10 cellular contexts compared by ENCODE assay signal in the genomic region with DNA sequence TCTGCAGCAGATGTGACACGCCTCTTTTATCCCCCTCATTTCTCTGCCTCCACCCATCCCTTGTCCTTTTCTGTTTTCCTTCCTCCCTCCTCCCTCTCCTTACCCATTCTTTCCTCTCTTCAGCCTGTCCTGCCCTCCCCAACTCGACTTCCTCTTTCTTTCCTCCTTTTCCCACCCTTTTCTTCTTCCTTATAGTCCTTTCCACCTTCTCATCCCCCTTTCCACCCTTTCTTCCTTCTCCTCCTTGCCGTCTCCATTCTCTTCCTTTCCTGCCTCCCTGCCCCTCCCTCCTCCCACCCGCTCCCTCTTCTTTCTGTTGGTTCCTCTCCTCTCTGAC. TPM values are rescaled to one million over a fixed set of nuclear protein-coding genes. Genes with fewer than 3 reads are reported as not detected.
DNase-seq lines count a peak whose midpoint lies in the region; ATAC-seq and TF ChIP-seq lines count a peak whose summit lies in the region.
"Had no signal": no experiment of that assay in that cellular context is flagged by ENCODE, and none has a peak within 500 bp of the region (broad histone marks: within the 10 kb centered on the region; RNA-seq: fewer than 3 reads in every experiment).

No MANE protein-coding gene starts in this region.

- H3K36me3 Mint-ChIP-seq in MCF 10A (ENCODE audit: insufficient read depth, unreplicated experiment) = no peaks in the 10 kb centered on the region
- peaks cover 15 to 39% (median 32%) of the 10 kb centered on the region in 5 donors for H3K36me3 Mint-ChIP-seq in naive thymus-derived CD4-positive, alpha-beta T cell

- intact Hi-C loops in A673 (cut with micrococcal nuclease; ENCODE audit: unreplicated experiment) = no loop called here
- intact Hi-C loops in MCF 10A (cut with micrococcal nuclease) = no loop called here
- intact Hi-C loops in naive thymus-derived CD4-positive, alpha-beta T cell (cut with micrococcal nuclease) = loop anchor here in 1 of 2 donors (2.0 to 10.0 kb wide), 4 partner anchors 56 to 1560 kb away; a partner anchor contains a TSS

- H3K27ac Mint-ChIP-seq in MCF 10A (ENCODE audit: low read depth, unreplicated experiment) = peak overlapping the region; percentile 60
- H3K27ac Mint-ChIP-seq in naive thymus-derived CD4-positive, alpha-beta T cell = peak overlapping the region in 7 of 9 donors; percentile 6 to 90 (median 54)

- H3K36me3 ChIP-seq in A673 (ENCODE audit: insufficient read depth, low read length, poor library complexity, severe bottlenecking) = peaks cover 17% of the 10 kb centered on the region
- peaks cover 0 to 13% (median 0%) of the 10 kb centered on the region in 3 experiments for H3K36me3 ChIP-seq in naive thymus-derived CD4-positive, alpha-beta T cell (ENCODE audit: control insufficient read depth in 2 of 3, insufficient read depth in 3 of 3, low read length in 3 of 3)

- peaks cover 22% of the 10 kb centered on the region for H3K4me1 Mint-ChIP-seq in MCF 10A (ENCODE audit: insufficient read depth, unreplicated experiment)
- H3K4me1 Mint-ChIP-seq in naive thymus-derived CD4-positive, alpha-beta T cell = peaks cover 19 to 30% (median 21%) of the 10 kb centered on the region in 7 donors

- H3K4me1 ChIP-seq in A673 (ENCODE audit: insufficient read depth, low read length, poor library complexity, severe bottlenecking) = no peaks in the 10 kb centered on the region
- H3K4me1 ChIP-seq in naive thymus-derived CD4-positive, alpha-beta T cell (ENCODE audit: control insufficient read depth in 2 of 2, insufficient read depth in 2 of 2, low read length in 2 of 2) = peaks cover 0 to 3% of the 10 kb centered on the region in 2 donors

- ATAC-seq in naive thymus-derived CD4-positive, alpha-beta T cell = no peak

- POLR2A ChIA-PET in A673 (lab: Charles Lee; ENCODE audit: low non-redundant PET) (interaction anchor here (0.6 kb wide), 1 partner anchor 20 kb away, joined by 3 read pairs; no protein-coding TSS in a partner anchor), MCF 10A (lab: Yijun Ruan, JAX) (no interaction called here)
- POLR2A ChIA-PET in naive thymus-derived CD4-positive, alpha-beta T cell (lab: Charles Lee) = interaction anchor here (0.6 to 1.2 kb wide), 4 partner anchors 15 to 940 kb away, joined by 3 to 4 read pairs (median 3); no protein-coding TSS in a partner anchor

- no peaks in the 10 kb centered on the region for H3K27me3 Mint-ChIP-seq in MCF 10A (ENCODE audit: insufficient read depth, unreplicated experiment)
- H3K27me3 Mint-ChIP-seq in naive thymus-derived CD4-positive, alpha-beta T cell = no peaks in the 10 kb centered on the region

- H3K9me3 Mint-ChIP-seq in MCF 10A (ENCODE audit: unreplicated experiment) = no peaks in the 10 kb centered on the region
- peaks cover 10 to 64% (median 34%) of the 10 kb centered on the region in 11 donors for H3K9me3 Mint-ChIP-seq in naive thymus-derived CD4-positive, alpha-beta T cell

- CTCF ChIA-PET in A673 (lab: Charles Lee) = no interaction called here
- CTCF ChIA-PET in MCF 10A (lab: Yijun Ruan, JAX) = no interaction called here
- CTCF ChIA-PET in naive thymus-derived CD4-positive, alpha-beta T cell (lab: Charles Lee) = no interaction called here

- BruUV-seq in A673 (replicated peaks; lab: Mats Ljungman, UMichigan) (no TSS peak), MCF 10A (replicated peaks; lab: Mats Ljungman, UMichigan) (no TSS peak)

- H3K4me3 ChIP-seq in A673 (ENCODE audit: low read depth, low read length, poor library complexity, severe bottlenecking) (peak overlapping the region; percentile 99), HL-60 (replicated peaks; ENCODE audit: insufficient read depth, low read length) (peak overlapping the region; percentile 95; the same call in 1 of the 2 replicates)
- H3K4me3 ChIP-seq in naive thymus-derived CD4-positive, alpha-beta T cell (ENCODE audit: low read length) = peak overlapping the region; percentile 57

- DNase-seq in A673 (ENCODE audit: low spot score) = no peak
- DNase-seq in HL-60 (ENCODE audit: low read depth in 1 of 2, low spot score in 1 of 2) = no peak
- DNase-seq in MCF 10A (ENCODE audit: unreplicated experiment) = no peak
- DNase-seq in naive thymus-derived CD4-positive, alpha-beta T cell = no peak
- DNase-seq in stimulated activated CD4-positive, alpha-beta T cell treated with anti-CD3 and anti-CD28 coated beads, Interleukin-1b, Interleukin-23, amount 100 ng/mL, for 48 hours = no peak
- no peak for DNase-seq in inferior parietal cortex (ENCODE audit: extremely low spot score)
- no peak for DNase-seq in cerebellar cortex (ENCODE audit: low spot score)
- no peak for DNase-seq in activated gamma-delta T cell (lab: John Stamatoyannopoulos, UW)

- TF ChIP-seq CTCF in A673 (conservative IDR thresholded peaks at IDR 0.05; ENCODE audit: low read depth, low read length) (no peak), HL-60 (IDR thresholded peaks at IDR 0.05; ENCODE audit: insufficient read depth, low read length) (no peak), MCF 10A (IDR thresholded peaks at IDR 0.05; ENCODE audit: unreplicated experiment) (no peak)

- H3K4me3 Mint-ChIP-seq in MCF 10A (ENCODE audit: unreplicated experiment) = peak overlapping the region; percentile 83
- H3K4me3 Mint-ChIP-seq in naive thymus-derived CD4-positive, alpha-beta T cell = peak overlapping the region; percentile 83 to 99 (median 90)

- H3K27me3 ChIP-seq in A673 (replicated peaks; ENCODE audit: insufficient read depth, low read depth, low read length, poor library complexity) (no peaks in the 10 kb centered on the region), HL-60 (ENCODE audit: insufficient read depth, poor library complexity, severe bottlenecking) (no peaks in the 10 kb centered on the region)
- no peaks in the 10 kb centered on the region for H3K27me3 ChIP-seq in naive thymus-derived CD4-positive, alpha-beta T cell (ENCODE audit: control insufficient read depth in 2 of 2, insufficient read depth in 2 of 2, low read length in 2 of 2)
- H3K27me3 ChIP-seq: transverse colon had no signal

- H3K27ac ChIP-seq in A673 (ENCODE audit: low read depth, low read length, poor library complexity, severe bottlenecking) (no peak overlapping the region), HL-60 (replicated peaks) (no peak overlapping the region)
- H3K27ac ChIP-seq in naive thymus-derived CD4-positive, alpha-beta T cell (ENCODE audit: low read depth, low read length) = peak overlapping the region; percentile 71

- peaks cover 5% of the 10 kb centered on the region for H3K9me3 ChIP-seq in A673 (ENCODE audit: low read depth, low read length, poor library complexity, severe bottlenecking)
- peaks cover 0 to 25% (median 0%) of the 10 kb centered on the region in 3 experiments for H3K9me3 ChIP-seq in naive thymus-derived CD4-positive, alpha-beta T cell (ENCODE audit: control insufficient read depth in 2 of 3, low read length in 3 of 3)
- H3K9me3 ChIP-seq: transverse colon had no signal

RNA-seq across cellular contexts. Expression of a gene that starts 0.7 kb away (rescaled TPM):
- total RNA-seq in A673 (2021) (12.6 and 13.7 TPM in 2 replicates), MCF 10A (2022) (4.0 and 5.9 TPM in 2 replicates)
- 1 to 10 TPM; 4.5 to 7.7 (median 6.6) TPM for total RNA-seq in naive thymus-derived CD4-positive, alpha-beta T cell
- polyA plus RNA-seq in naive thymus-derived CD4-positive, alpha-beta T cell = 10 to 100 TPM in 1 of 2 donors, 1 to 10 TPM in 1; 7.7 to 12.9 TPM

RNA-seq across cellular contexts. Expression of a gene that starts 27.1 kb away (rescaled TPM):
- total RNA-seq in A673 (2021) (5.0 and 5.1 TPM in 2 replicates), MCF 10A (2022) (not detected in 2 replicates)
- total RNA-seq in naive thymus-derived CD4-positive, alpha-beta T cell = 1 to 10 TPM in 4 of 5 experiments, under 1 TPM in 1; 0.98 to 5.9 (median 2.4) TPM
- 1 to 10 TPM; 2.1 to 3.5 TPM for polyA plus RNA-seq in naive thymus-derived CD4-positive, alpha-beta T cell

RNA-seq across cellular contexts. Expression of a gene that starts 48.5 kb away (rescaled TPM):
- 0.52 and 0.76 TPM in 2 replicates for total RNA-seq in A673 (2021)
- not detected in 2 replicates for total RNA-seq in MCF 10A (2022)
- under 1 TPM in 2 of 5 experiments, not detected in 3; 0.31 to 0.37 TPM for total RNA-seq in naive thymus-derived CD4-positive, alpha-beta T cell
- polyA plus RNA-seq in naive thymus-derived CD4-positive, alpha-beta T cell = not detected
- total RNA-seq: Daoy, transverse colon had no signal

RNA-seq across cellular contexts. Expression of a gene that starts 55.7 kb away (rescaled TPM):
- total RNA-seq in A673 (2021) = 7.4 and 8.6 TPM in 2 replicates
- not detected in 2 replicates for total RNA-seq in MCF 10A (2022)
- 10 to 100 TPM in 2 of 5 experiments, 1 to 10 TPM in 3; 3.1 to 10.6 (median 5.4) TPM for total RNA-seq in naive thymus-derived CD4-positive, alpha-beta T cell
- polyA plus RNA-seq in naive thymus-derived CD4-positive, alpha-beta T cell = 1 to 10 TPM; 2.4 to 2.8 TPM
